In genomic region chr7:151251926-151252835, GRCh38 we compare ENCODE assay signal across 8 cellular contexts. TPM values are rescaled to one million over a fixed set of nuclear protein-coding genes. Genes with fewer than 3 reads are reported as not detected.
DNase-seq lines count a peak whose midpoint lies in the region; ATAC-seq and TF ChIP-seq lines count a peak whose summit lies in the region.

No MANE protein-coding gene starts in this region.

- H3K36me3 Mint-ChIP-seq in activated T-cell treated with anti-CD3 and anti-CD28 coated beads, Interleukin-2, amount 50 U/mL, for 24 hours (ENCODE audit: low read depth) = no peaks in the 10 kb centered on the region
- no peaks in the 10 kb centered on the region for H3K36me3 Mint-ChIP-seq in natural killer cell

- no peak overlapping the region for H3K27ac Mint-ChIP-seq in activated T-cell treated with anti-CD3 and anti-CD28 coated beads, Interleukin-2, amount 50 U/mL, for 24 hours
- H3K27ac Mint-ChIP-seq in natural killer cell = no peak overlapping the region

- intact Hi-C loops in natural killer cell (cut with micrococcal nuclease) = no loop called here

- ATAC-seq in natural killer cell (no peak), GM19351 (IDR thresholded peaks at IDR 0.05; ENCODE audit: unreplicated experiment) (no peak)

- H3K27me3 Mint-ChIP-seq in activated T-cell treated with anti-CD3 and anti-CD28 coated beads, Interleukin-2, amount 50 U/mL, for 24 hours = peaks cover 68% of the 10 kb centered on the region
- H3K27me3 Mint-ChIP-seq in natural killer cell (ENCODE audit: low read depth in 2 of 2) = peaks cover 54 to 65% of the 10 kb centered on the region in 2 donors

- H3K4me3 Mint-ChIP-seq in activated T-cell treated with anti-CD3 and anti-CD28 coated beads, Interleukin-2, amount 50 U/mL, for 24 hours = peak overlapping the region; percentile 38
- H3K4me3 Mint-ChIP-seq in natural killer cell = peak overlapping the region; percentile 84

- H3K4me3 ChIP-seq in foreskin fibroblast (ENCODE audit: low read depth in 1 of 2, low read length in 2 of 2) = peak overlapping the region; percentile 73 to 79

- DNase-seq in activated T-cell treated with anti-CD3 and anti-CD28 coated beads, Interleukin-2, amount 50 U/mL, for 24 hours = peak; percentile 40
- no peak for DNase-seq in activated T-cell treated with anti-CD3 and anti-CD28 coated beads, Interleukin-2, amount 50 U/mL, for 1 hour
- peak; percentile 35 for DNase-seq in T1000 (lab: John Stamatoyannopoulos, UW)
- DNase-seq in foreskin fibroblast = peak; percentile 73 to 91
- no peak for DNase-seq in natural killer cell
- no peak for DNase-seq in effector CD4-positive, alpha-beta T cell
- no peak for DNase-seq in HT-29 (ENCODE audit: low spot score)

- no peaks in the 10 kb centered on the region for H3K9me3 Mint-ChIP-seq in activated T-cell treated with anti-CD3 and anti-CD28 coated beads, Interleukin-2, amount 50 U/mL, for 24 hours
- no peaks in the 10 kb centered on the region for H3K9me3 Mint-ChIP-seq in natural killer cell

- TF ChIP-seq CTCF in foreskin fibroblast (IDR thresholded peaks at IDR 0.05; ENCODE audit: low read depth, low read length) (no peak), natural killer cell (IDR thresholded peaks at IDR 0.05) (no peak)

- H3K4me1 Mint-ChIP-seq in activated T-cell treated with anti-CD3 and anti-CD28 coated beads, Interleukin-2, amount 50 U/mL, for 24 hours (ENCODE audit: low read depth) = peaks cover 22% of the 10 kb centered on the region
- peaks cover 18 to 43% of the 10 kb centered on the region in 2 donors for H3K4me1 Mint-ChIP-seq in natural killer cell

RNA-seq across cellular contexts. Expression of gene SMARCD3, which starts 3.7 kb away (rescaled TPM):
- total RNA-seq in natural killer cell = 1 to 10 TPM; 3.1 to 8.7 (median 6.5) TPM
- 1.1 and 1.3 TPM in 2 replicates for total RNA-seq in HT-29 (2014; rRNA removed; shearing (Covaris generic))

RNA-seq across cellular contexts. Expression of gene CHPF2, which starts 19.9 kb away (rescaled TPM):
- total RNA-seq in natural killer cell = 10 to 100 TPM; 47.0 to 51.6 (median 48.6) TPM
- total RNA-seq in HT-29 (2014; rRNA removed; shearing (Covaris generic)) = 72.5 and 87.7 TPM in 2 replicates

RNA-seq across cellular contexts. Expression of gene ABCF2, which starts 25.2 kb away (rescaled TPM):
- 10 to 100 TPM; 12.1 to 26.1 (median 17.6) TPM for total RNA-seq in natural killer cell
- 80.2 and 82.5 TPM in 2 replicates for total RNA-seq in HT-29 (2014; rRNA removed; shearing (Covaris generic))

RNA-seq across cellular contexts. Expression of gene H2BK1, which starts 41.9 kb away (rescaled TPM):
- 1 to 10 TPM in 1 of 3 donors, not detected in 2; 2.5 TPM for total RNA-seq in natural killer cell
- total RNA-seq in HT-29 (2014; rRNA removed; shearing (Covaris generic)) = not detected in 2 replicates

Comparison
In these comparisons a context has a peak if more than half of its experiments do, and no peak if none do; other contexts are left out.
1. DNase-seq: peak in activated T-cell treated with anti-CD3 and anti-CD28 coated beads, Interleukin-2, amount 50 U/mL, for 24 hours (single experiment), T1000 (single experiment) and foreskin fibroblast (2 of 2); none in activated T-cell treated with anti-CD3 and anti-CD28 coated beads, Interleukin-2, amount 50 U/mL, for 1 hour (single experiment), natural killer cell (single experiment), effector CD4-positive, alpha-beta T cell (single experiment) and HT-29 (single experiment).